Comparison of ENCODE assay signal across 8 cellular contexts in the genomic region with DNA sequence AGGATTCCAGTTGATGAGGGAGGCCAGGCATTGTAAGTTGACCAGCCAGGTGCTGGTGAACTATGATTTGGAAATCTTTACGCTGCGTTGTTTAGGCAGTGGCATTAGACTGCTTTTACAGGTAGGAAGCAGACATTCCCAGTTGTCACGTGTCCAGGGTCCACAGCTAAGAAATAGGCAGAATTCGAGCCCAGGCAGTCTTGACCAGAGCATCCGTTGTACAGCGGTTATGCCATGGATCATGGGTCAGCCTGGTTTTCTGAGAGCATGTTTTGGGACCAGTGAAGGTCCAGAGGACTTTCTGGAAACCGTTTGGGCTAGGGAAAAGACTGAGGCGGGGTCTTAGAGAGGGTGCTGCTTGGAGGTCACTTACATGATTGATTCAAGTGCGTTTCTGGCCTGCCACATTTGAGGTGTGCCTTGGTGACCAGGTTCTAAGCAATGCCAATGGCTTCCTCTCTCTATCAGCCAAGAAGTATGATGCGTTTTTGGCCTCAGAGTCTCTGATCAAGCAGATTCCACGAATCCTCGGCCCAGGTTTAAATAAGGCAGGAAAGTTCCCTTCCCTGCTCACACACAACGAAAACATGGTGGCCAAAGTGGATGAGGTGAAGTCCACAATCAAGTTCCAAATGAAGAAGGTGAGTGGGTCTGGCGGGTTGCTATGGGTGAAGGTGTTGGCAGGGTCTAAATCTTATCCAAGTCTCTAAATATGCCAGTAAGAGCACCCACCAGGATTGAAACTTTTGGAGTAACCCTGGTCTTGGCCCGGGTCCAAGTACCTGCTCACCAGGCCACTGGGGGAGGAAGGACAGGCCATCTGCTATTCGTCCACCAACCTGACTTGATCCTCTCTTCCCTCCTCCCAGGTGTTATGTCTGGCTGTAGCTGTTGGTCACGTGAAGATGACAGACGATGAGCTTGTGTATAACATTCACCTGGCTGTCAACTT. TPM values are rescaled to one million over a fixed set of nuclear protein-coding genes. Genes with fewer than 3 reads are reported as not detected.
DNase-seq lines count a peak whose midpoint lies in the region; ATAC-seq, FAIRE-seq and TF ChIP-seq lines count a peak whose summit lies in the region.

No MANE protein-coding gene starts in this region.

- no peak overlapping the region for H2AFZ ChIP-seq in HepG2 (ENCODE audit: low read length)

- H3K9me3 ChIP-seq in adipocyte (ENCODE audit: control insufficient read depth, low read length) (no peaks in the 10 kb centered on the region), HepG2 (ENCODE audit: low read length) (no peaks in the 10 kb centered on the region), upper lobe of left lung (no peaks in the 10 kb centered on the region)

- peak overlapping the region; percentile 96 to 99 (median 99) for H3K27ac Mint-ChIP-seq in IgD-negative memory B cell

- peaks cover 57% of the 10 kb centered on the region for H3K36me3 ChIP-seq in adipocyte (ENCODE audit: control insufficient read depth, insufficient read depth, low read length, severe bottlenecking)
- peaks cover 4 to 31% of the 10 kb centered on the region in 2 experiments for H3K36me3 ChIP-seq in HepG2 (replicated peaks in 1 of 2; ENCODE audit: control insufficient read depth in 1 of 2, insufficient read depth in 2 of 2, low read length in 2 of 2)
- peaks cover 3 to 49% (median 33%) of the 10 kb centered on the region in 4 donors for H3K36me3 ChIP-seq in upper lobe of left lung

- no peaks in the 10 kb centered on the region for H3K27me3 Mint-ChIP-seq in IgD-negative memory B cell

- peaks cover 30% of the 10 kb centered on the region for H3K79me2 ChIP-seq in HepG2 (ENCODE audit: insufficient read depth, low read length)

- FAIRE-seq in HepG2 (lab: Jason Lieb, UNC): no peak
- no peak for FAIRE-seq in D721Med (lab: Jason Lieb, UNC)
- FAIRE-seq in GM19239 (lab: Jason Lieb, UNC): no peak

- H3K9ac ChIP-seq in adipocyte (ENCODE audit: low read length) (peak overlapping the region; percentile 95), HepG2 (ENCODE audit: insufficient read depth, low read depth, low read length) (peak overlapping the region; percentile 99)

- no TSS peak for BruUV-seq in HepG2 (replicated peaks; lab: Mats Ljungman, UMichigan)

- WGBS in HepG2 (ENCODE audit: low lambda C conversion rate): 45% methylated on average over 18 of the region's 18 CpGs
- 48 to 64% methylated on average over 15 to 18 of the region's 18 CpGs for WGBS in upper lobe of left lung, 2 donors

- H3K4me3 ChIP-seq in adipocyte (ENCODE audit: low read length) (peak overlapping the region; percentile 94), HepG2 (replicated peaks in 1 of 3; ENCODE audit: insufficient read depth in 1 of 3, low read depth in 2 of 3, low read length in 3 of 3) (peak overlapping the region; percentile 85 to 98 (median 86)), upper lobe of left lung (peak overlapping the region; percentile 36 to 72 (median 68))

- H3K27ac ChIP-seq in C4-2B (peak overlapping the region; percentile 98), HepG2 (ENCODE audit: extremely low read length, insufficient read depth, low read length) (peak overlapping the region; percentile 92), upper lobe of left lung (peak overlapping the region; percentile 86 to 93 (median 91))

- no peaks in the 10 kb centered on the region for H3K27me3 ChIP-seq in adipocyte (replicated peaks; ENCODE audit: control insufficient read depth, insufficient read depth, low read length)
- H3K27me3 ChIP-seq in HepG2 (ENCODE audit: control insufficient read depth in 1 of 2, insufficient read depth in 2 of 2, low read length in 2 of 2): no peaks in the 10 kb centered on the region; a peak in 1 of 5 replicates
- H3K27me3 ChIP-seq in upper lobe of left lung: no peaks in the 10 kb centered on the region

- no peak for ATAC-seq in HepG2
- ATAC-seq in upper lobe of left lung (ENCODE audit: low FRiP score in 2 of 2): no peak
- ATAC-seq in HG02763 (IDR thresholded peaks at IDR 0.05; ENCODE audit: unreplicated experiment): no peak

- in situ Hi-C loops in HepG2 (cut with HindIII; ENCODE audit: extremely low pct_ligation_motif_present, low pct_unique_long_range_greater_than_20kb): loop anchor here (5.0 kb wide), 1 partner anchor 173 kb away; the partner anchor contains the start of gene DEF6

- peaks cover 18 to 30% (median 29%) of the 10 kb centered on the region in 3 donors for H3K4me1 Mint-ChIP-seq in IgD-negative memory B cell

- intact Hi-C loops in HepG2 (cut with micrococcal nuclease; ENCODE audit: unreplicated experiment): no loop called here

- no peaks in the 10 kb centered on the region for H3K9me3 Mint-ChIP-seq in IgD-negative memory B cell

- no peak for TF ChIP-seq RAD21 in HepG2 (CRISPR knock-in tag; IDR thresholded peaks at IDR 0.05)

- no peak for TF ChIP-seq CTCF in C4-2B (conservative IDR thresholded peaks at IDR 0.05)
- no peak for TF ChIP-seq CTCF in HepG2 (CRISPR knock-in tag; IDR thresholded peaks at IDR 0.05)
- TF ChIP-seq CTCF in upper lobe of left lung (IDR thresholded peaks at IDR 0.05): no peak
- no peak for TF ChIP-seq CTCF in D721Med (IDR thresholded peaks at IDR 0.05; ENCODE audit: insufficient read depth, missing control alignments)

- H3K4me2 ChIP-seq in HepG2 (ENCODE audit: low read depth, low read length): peak overlapping the region; percentile 99

- CTCF ChIA-PET in HepG2 (lab: Yijun Ruan, JAX; ENCODE audit: low intra/inter-chr PET ratio, low total read pairs): no interaction called here

- H3K36me3 Mint-ChIP-seq in IgD-negative memory B cell: peaks cover 2% of the 10 kb centered on the region

- POLR2A ChIA-PET in HepG2 (lab: Yijun Ruan, JAX): interaction anchor here (0.8 to 9.7 kb wide), 8 partner anchors 10 to 211 kb away, joined by 3 to 88 read pairs (median 6); partner anchors contain the start of genes FANCE, PPARD, TEAD3 and ZNF76

- DNase-seq in adipocyte (ENCODE audit: low read depth): peak; percentile 38
- DNase-seq in HepG2 (ENCODE audit: low spot score): peak; percentile 44
- DNase-seq in upper lobe of left lung: no peak
- DNase-seq in D721Med (ENCODE audit: insufficient read length, low spot score): no peak
- DNase-seq in GM19239 (ENCODE audit: insufficient read length, low spot score): no peak

- H3K4me3 Mint-ChIP-seq in IgD-negative memory B cell: peak overlapping the region; percentile 92 to 99 (median 98)

- H3K4me1 ChIP-seq in adipocyte (ENCODE audit: control insufficient read depth, insufficient read depth, low read length) (peaks cover 27% of the 10 kb centered on the region), HepG2 (ENCODE audit: insufficient read depth, low read length) (peaks cover 49% of the 10 kb centered on the region), upper lobe of left lung (peaks cover 17 to 35% (median 20%) of the 10 kb centered on the region in 4 donors)

- TF ChIP-seq POLR2A in HepG2 (IDR thresholded peaks at IDR 0.05; ENCODE audit: insufficient read depth in 1 of 2, low read depth in 2 of 2, low read length in 2 of 2) (peak in 1 of 2 experiments; percentile 59; a peak in 2 of 4 replicates), upper lobe of left lung (IDR thresholded peaks at IDR 0.05) (no peak)

- no peak for TF ChIP-seq EP300 in HepG2 (IDR thresholded peaks at IDR 0.05; ENCODE audit: low read depth in 2 of 2, low read length in 2 of 2)
- TF ChIP-seq EP300 in HepG2 (CRISPR knock-in tag; IDR thresholded peaks at IDR 0.05; ENCODE audit: borderline replicate concordance): no peak
- TF ChIP-seq EP300 in upper lobe of left lung (IDR thresholded peaks at IDR 0.05): no peak

- H4K20me1 ChIP-seq in HepG2 (ENCODE audit: insufficient read depth, low read length): peaks cover 51% of the 10 kb centered on the region

RNA-seq across cellular contexts. Expression of gene RPL10A, which starts 1.8 kb away (rescaled TPM):
- polyA plus RNA-seq in IgD-negative memory B cell: 1,088 TPM
- 1,854 and 2,285 TPM in 2 replicates for total RNA-seq in HepG2 (2016; rRNA removed; fragmentation: Illumina TruSeq; extraction: Trizol)
- total RNA-seq in HepG2 (2016; cell fraction: cytosol; rRNA removed; fragmentation: Illumina TruSeq; extraction: Trizol; ENCODE audit: low read depth): 2,437 and 2,775 TPM in 2 replicates
- total RNA-seq in HepG2 (2016; cell fraction: insoluble cytoplasmic fraction; rRNA removed; fragmentation: Illumina TruSeq; extraction: Trizol): 1,859 and 2,386 TPM in 2 replicates
- total RNA-seq in HepG2 (2016; cell fraction: membrane; rRNA removed; fragmentation: Illumina TruSeq; extraction: Trizol): 4,119 and 4,316 TPM in 2 replicates
- 734 and 771 TPM in 2 replicates for total RNA-seq in HepG2 (2016; cell fraction: nucleus; rRNA removed; fragmentation: Illumina TruSeq; extraction: Trizol)
- 2,253 and 2,726 TPM in 2 replicates for polyA plus RNA-seq in HepG2 (2011; rRNA removed)
- 2,315 and 3,589 TPM in 2 replicates for polyA plus RNA-seq in HepG2 (2011; cell fraction: cytosol; rRNA removed)
- polyA plus RNA-seq in HepG2 (2011; cell fraction: nucleus; rRNA removed): 1,402 and 1,561 TPM in 2 replicates
- 2,161 and 2,246 TPM in 2 replicates for polyA plus RNA-seq in HepG2 (2012)
- polyA plus RNA-seq in HepG2 (2016; cell fraction: cytosol; fragmentation: Illumina TruSeq; extraction: Trizol; ENCODE audit: low read depth): 3,096 and 3,343 TPM in 2 replicates
- polyA plus RNA-seq in HepG2 (2016; cell fraction: insoluble cytoplasmic fraction; fragmentation: Illumina TruSeq; extraction: Trizol; ENCODE audit: low read depth): 2,345 and 2,428 TPM in 2 replicates
- polyA plus RNA-seq in HepG2 (2016; cell fraction: membrane; fragmentation: Illumina TruSeq; extraction: Trizol; ENCODE audit: low read depth): 4,116 and 4,234 TPM in 2 replicates
- 1,389 and 1,424 TPM in 2 replicates for polyA plus RNA-seq in HepG2 (2016; cell fraction: nucleus; fragmentation: Illumina TruSeq; extraction: Trizol; ENCODE audit: insufficient read depth, low read depth)
- polyA minus RNA-seq in HepG2 (2011; rRNA and poly(A)+ RNA removed; ENCODE audit: low replicate concordance): 921 and 1,139 TPM in 2 replicates
- polyA minus RNA-seq in HepG2 (2011; cell fraction: cytosol; rRNA and poly(A)+ RNA removed): 630 and 657 TPM in 2 replicates
- polyA minus RNA-seq in HepG2 (2011; cell fraction: nucleus; rRNA and poly(A)+ RNA removed): 275 and 369 TPM in 2 replicates
- 1,000 to 10,000 TPM in 2 of 6 donors, 100 to 1,000 TPM in 4; 474 to 1,092 (median 918) TPM for total RNA-seq in upper lobe of left lung

RNA-seq across cellular contexts. Expression of gene FANCE, which starts 17.8 kb away (rescaled TPM):
- polyA plus RNA-seq in IgD-negative memory B cell: 5.8 TPM
- total RNA-seq in HepG2 (2016; rRNA removed; fragmentation: Illumina TruSeq; extraction: Trizol): 9.7 and 11.2 TPM in 2 replicates
- total RNA-seq in HepG2 (2016; cell fraction: cytosol; rRNA removed; fragmentation: Illumina TruSeq; extraction: Trizol; ENCODE audit: low read depth): 1.9 and 2.5 TPM in 2 replicates
- total RNA-seq in HepG2 (2016; cell fraction: insoluble cytoplasmic fraction; rRNA removed; fragmentation: Illumina TruSeq; extraction: Trizol): 9.2 and 10.0 TPM in 2 replicates
- total RNA-seq in HepG2 (2016; cell fraction: membrane; rRNA removed; fragmentation: Illumina TruSeq; extraction: Trizol): 6.3 and 6.7 TPM in 2 replicates
- total RNA-seq in HepG2 (2016; cell fraction: nucleus; rRNA removed; fragmentation: Illumina TruSeq; extraction: Trizol): 4.8 and 7.1 TPM in 2 replicates
- 7.1 and 7.9 TPM in 2 replicates for polyA plus RNA-seq in HepG2 (2011; rRNA removed)
- polyA plus RNA-seq in HepG2 (2011; cell fraction: cytosol; rRNA removed): 6.3 and 6.8 TPM in 2 replicates
- 6.9 and 8.4 TPM in 2 replicates for polyA plus RNA-seq in HepG2 (2011; cell fraction: nucleus; rRNA removed)
- polyA plus RNA-seq in HepG2 (2012): 4.1 and 4.3 TPM in 2 replicates
- polyA plus RNA-seq in HepG2 (2016; cell fraction: cytosol; fragmentation: Illumina TruSeq; extraction: Trizol; ENCODE audit: low read depth): 1.5 and 1.6 TPM in 2 replicates
- 7.5 and 8.6 TPM in 2 replicates for polyA plus RNA-seq in HepG2 (2016; cell fraction: insoluble cytoplasmic fraction; fragmentation: Illumina TruSeq; extraction: Trizol; ENCODE audit: low read depth)
- polyA plus RNA-seq in HepG2 (2016; cell fraction: membrane; fragmentation: Illumina TruSeq; extraction: Trizol; ENCODE audit: low read depth): 3.0 and 4.3 TPM in 2 replicates
- polyA plus RNA-seq in HepG2 (2016; cell fraction: nucleus; fragmentation: Illumina TruSeq; extraction: Trizol; ENCODE audit: insufficient read depth, low read depth): 13.2 and 13.8 TPM in 2 replicates
- polyA minus RNA-seq in HepG2 (2011; rRNA and poly(A)+ RNA removed; ENCODE audit: low replicate concordance): 14.3 and 23.1 TPM in 2 replicates
- 5.5 TPM in 2 replicates for polyA minus RNA-seq in HepG2 (2011; cell fraction: cytosol; rRNA and poly(A)+ RNA removed)
- 1.8 and 2.4 TPM in 2 replicates for polyA minus RNA-seq in HepG2 (2011; cell fraction: nucleus; rRNA and poly(A)+ RNA removed)
- 10 to 100 TPM in 3 of 6 donors, 1 to 10 TPM in 3; 6.1 to 13.3 (median 9.3) TPM for total RNA-seq in upper lobe of left lung

RNA-seq across cellular contexts. Expression of gene TEAD3, which starts 26.9 kb away (rescaled TPM):
- polyA plus RNA-seq in IgD-negative memory B cell (not detected), HepG2 (2011; rRNA removed) (16.5 and 20.5 TPM in 2 replicates)
- total RNA-seq in HepG2 (2016; rRNA removed; fragmentation: Illumina TruSeq; extraction: Trizol) (14.4 and 15.1 TPM in 2 replicates), upper lobe of left lung (10 to 100 TPM; 19.0 to 28.2 (median 21.2) TPM)
- total RNA-seq in HepG2 (2016; cell fraction: cytosol; rRNA removed; fragmentation: Illumina TruSeq; extraction: Trizol; ENCODE audit: low read depth): 3.9 and 4.4 TPM in 2 replicates
- 12.5 and 14.5 TPM in 2 replicates for total RNA-seq in HepG2 (2016; cell fraction: insoluble cytoplasmic fraction; rRNA removed; fragmentation: Illumina TruSeq; extraction: Trizol)
- total RNA-seq in HepG2 (2016; cell fraction: membrane; rRNA removed; fragmentation: Illumina TruSeq; extraction: Trizol): 14.0 and 14.5 TPM in 2 replicates
- total RNA-seq in HepG2 (2016; cell fraction: nucleus; rRNA removed; fragmentation: Illumina TruSeq; extraction: Trizol): 12.5 and 14.3 TPM in 2 replicates
- 11.8 and 14.3 TPM in 2 replicates for polyA plus RNA-seq in HepG2 (2011; cell fraction: cytosol; rRNA removed)
- 41.6 and 45.4 TPM in 2 replicates for polyA plus RNA-seq in HepG2 (2011; cell fraction: nucleus; rRNA removed)
- 19.1 and 24.4 TPM in 2 replicates for polyA plus RNA-seq in HepG2 (2012)
- 5.1 and 5.5 TPM in 2 replicates for polyA plus RNA-seq in HepG2 (2016; cell fraction: cytosol; fragmentation: Illumina TruSeq; extraction: Trizol; ENCODE audit: low read depth)
- polyA plus RNA-seq in HepG2 (2016; cell fraction: insoluble cytoplasmic fraction; fragmentation: Illumina TruSeq; extraction: Trizol; ENCODE audit: low read depth): 22.1 and 28.5 TPM in 2 replicates
- 12.7 and 14.9 TPM in 2 replicates for polyA plus RNA-seq in HepG2 (2016; cell fraction: membrane; fragmentation: Illumina TruSeq; extraction: Trizol; ENCODE audit: low read depth)
- polyA plus RNA-seq in HepG2 (2016; cell fraction: nucleus; fragmentation: Illumina TruSeq; extraction: Trizol; ENCODE audit: insufficient read depth, low read depth): 41.9 and 43.9 TPM in 2 replicates
- 6.0 and 22.8 TPM in 2 replicates for polyA minus RNA-seq in HepG2 (2011; rRNA and poly(A)+ RNA removed; ENCODE audit: low replicate concordance)
- 7.7 and 8.2 TPM in 2 replicates for polyA minus RNA-seq in HepG2 (2011; cell fraction: cytosol; rRNA and poly(A)+ RNA removed)
- 7.9 and 8.6 TPM in 2 replicates for polyA minus RNA-seq in HepG2 (2011; cell fraction: nucleus; rRNA and poly(A)+ RNA removed)

RNA-seq across cellular contexts. Expression of gene TULP1, which starts 42.7 kb away (rescaled TPM):
- polyA plus RNA-seq in IgD-negative memory B cell: not detected
- not detected in 2 replicates for total RNA-seq in HepG2 (2016; rRNA removed; fragmentation: Illumina TruSeq; extraction: Trizol)
- 0.35 TPM in 1 of 2 replicates, not detected in the other for total RNA-seq in HepG2 (2016; cell fraction: cytosol; rRNA removed; fragmentation: Illumina TruSeq; extraction: Trizol; ENCODE audit: low read depth)
- total RNA-seq in HepG2 (2016; cell fraction: insoluble cytoplasmic fraction; rRNA removed; fragmentation: Illumina TruSeq; extraction: Trizol): not detected in 2 replicates
- not detected in 2 replicates for total RNA-seq in HepG2 (2016; cell fraction: membrane; rRNA removed; fragmentation: Illumina TruSeq; extraction: Trizol)
- not detected in 2 replicates for total RNA-seq in HepG2 (2016; cell fraction: nucleus; rRNA removed; fragmentation: Illumina TruSeq; extraction: Trizol)
- polyA plus RNA-seq in HepG2 (2011; rRNA removed): not detected in 2 replicates
- not detected in 2 replicates for polyA plus RNA-seq in HepG2 (2011; cell fraction: cytosol; rRNA removed)
- polyA plus RNA-seq in HepG2 (2011; cell fraction: nucleus; rRNA removed): not detected in 2 replicates
- not detected in 2 replicates for polyA plus RNA-seq in HepG2 (2012)
- not detected in 2 replicates for polyA plus RNA-seq in HepG2 (2016; cell fraction: cytosol; fragmentation: Illumina TruSeq; extraction: Trizol; ENCODE audit: low read depth)
- polyA plus RNA-seq in HepG2 (2016; cell fraction: insoluble cytoplasmic fraction; fragmentation: Illumina TruSeq; extraction: Trizol; ENCODE audit: low read depth): not detected in 2 replicates
- not detected in 2 replicates for polyA plus RNA-seq in HepG2 (2016; cell fraction: membrane; fragmentation: Illumina TruSeq; extraction: Trizol; ENCODE audit: low read depth)
- not detected in 2 replicates for polyA plus RNA-seq in HepG2 (2016; cell fraction: nucleus; fragmentation: Illumina TruSeq; extraction: Trizol; ENCODE audit: insufficient read depth, low read depth)
- not detected in 2 replicates for polyA minus RNA-seq in HepG2 (2011; rRNA and poly(A)+ RNA removed; ENCODE audit: low replicate concordance)
- not detected in 2 replicates for polyA minus RNA-seq in HepG2 (2011; cell fraction: cytosol; rRNA and poly(A)+ RNA removed)
- not detected in 2 replicates for polyA minus RNA-seq in HepG2 (2011; cell fraction: nucleus; rRNA and poly(A)+ RNA removed)
- not detected for total RNA-seq in upper lobe of left lung

Comparison
In these comparisons a context has a peak if more than half of its experiments do, and no peak if none do; other contexts are left out.
1. DNase-seq: peak in adipocyte (single experiment) and HepG2 (single experiment); none in upper lobe of left lung (0 of 2), D721Med (single experiment) and GM19239 (single experiment).
2. Peak in every context shown above with its lines, with median percentiles within 50 percentile points of each other: H3K27ac ChIP-seq and H3K4me3 ChIP-seq.